In the genomic region with DNA sequence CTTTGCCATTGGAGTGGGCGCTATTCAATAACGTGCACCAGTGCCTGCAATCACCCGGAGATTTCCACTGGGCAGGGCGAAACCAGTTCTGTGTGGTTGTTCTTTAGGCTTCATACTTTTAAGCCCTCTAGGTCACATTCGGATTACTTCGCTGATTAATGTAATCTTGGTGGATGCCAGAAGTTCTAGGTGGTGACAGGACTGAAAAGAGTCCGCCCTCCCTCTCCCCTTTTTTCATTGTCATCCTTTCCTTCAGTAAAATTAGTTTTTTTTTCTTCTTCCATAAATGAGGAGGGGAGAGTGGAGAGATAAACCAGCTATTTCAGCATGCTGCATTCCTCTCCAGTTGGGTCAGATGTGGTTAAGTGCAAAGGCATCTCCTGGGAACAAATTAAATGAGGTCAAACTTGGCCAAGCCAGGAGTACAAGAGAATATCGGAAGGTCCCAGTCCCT, we compare ENCODE assay signal across 10 cellular contexts. TPM values are rescaled to one million over a fixed set of nuclear protein-coding genes. Genes with fewer than 3 reads are reported as not detected.
DNase-seq lines count a peak whose midpoint lies in the region; ATAC-seq and TF ChIP-seq lines count a peak whose summit lies in the region.
"Had no signal": no experiment of that assay in that cellular context is flagged by ENCODE, and none has a peak within 500 bp of the region (broad histone marks: within the 10 kb centered on the region; RNA-seq: fewer than 3 reads in every experiment).

No MANE protein-coding gene starts in this region.

- H3K9me3 ChIP-seq in right atrium auricular region (no peaks in the 10 kb centered on the region), gastrocnemius medialis (no peaks in the 10 kb centered on the region)

- H3K27ac ChIP-seq in right atrium auricular region = no peak overlapping the region
- no peak overlapping the region for H3K27ac ChIP-seq in gastrocnemius medialis

- no peak for TF ChIP-seq CTCF in right atrium auricular region (IDR thresholded peaks at IDR 0.05)
- TF ChIP-seq CTCF in gastrocnemius medialis (IDR thresholded peaks at IDR 0.05 in 4 of 5, conservative IDR thresholded peaks at IDR 0.05 in 1 of 5) = no peak

- DNase-seq in GM04504 (ENCODE audit: low read depth) (peak; percentile 84), amniotic epithelial cell (ENCODE audit: low read depth) (peak; percentile 99), right atrium auricular region (ENCODE audit: low spot score) (no peak), gastrocnemius medialis (no peak), NCI-H1048 (lab: John Stamatoyannopoulos, UW) (no peak)
- DNase-seq: cerebellar nuclear complex had no signal

- in situ Hi-C loops in gastrocnemius medialis (cut with MboI; ENCODE audit: low sequenced_read_pairs in 4 of 4) = no loop called here

- TF ChIP-seq POLR2A in gastrocnemius medialis (IDR thresholded peaks at IDR 0.05) = no peak

- peak overlapping the region; percentile 15 to 47 for H3K4me3 ChIP-seq in right atrium auricular region
- H3K4me3 ChIP-seq in gastrocnemius medialis = peak overlapping the region; percentile 39 to 69 (median 44)

- ATAC-seq in gastrocnemius medialis = no peak
- ATAC-seq in GM19455 (IDR thresholded peaks at IDR 0.05; ENCODE audit: unreplicated experiment) = no peak
- no peak for ATAC-seq in HG03469 (IDR thresholded peaks at IDR 0.05; ENCODE audit: unreplicated experiment)
- ATAC-seq in HG03520 (IDR thresholded peaks at IDR 0.05; ENCODE audit: unreplicated experiment) = no peak

- no peaks in the 10 kb centered on the region for H3K27me3 ChIP-seq in right atrium auricular region
- no peaks in the 10 kb centered on the region for H3K27me3 ChIP-seq in gastrocnemius medialis

- H3K4me1 ChIP-seq in right atrium auricular region = peaks cover 0 to 21% of the 10 kb centered on the region in 2 donors
- peaks cover 0 to 9% of the 10 kb centered on the region in 2 donors for H3K4me1 ChIP-seq in gastrocnemius medialis

- H3K36me3 ChIP-seq in right atrium auricular region (no peaks in the 10 kb centered on the region), gastrocnemius medialis (no peaks in the 10 kb centered on the region)

- intact Hi-C loops in gastrocnemius medialis (cut with DNase I; ENCODE audit: low total_unique reads) = no loop called here

RNA-seq across cellular contexts. Expression of a gene that starts 2.3 kb away (rescaled TPM):
- total RNA-seq in right atrium auricular region (not detected), gastrocnemius medialis (under 1 TPM in 2 of 4 donors, not detected in 2; 0.26 to 0.51 TPM)
- total RNA-seq: osteocyte had no signal

Comparison
In these comparisons a context has a peak if more than half of its experiments do, and no peak if none do; other contexts are left out.
1. DNase-seq: peak in GM04504 (single experiment) and amniotic epithelial cell (single experiment); none in right atrium auricular region (single experiment), gastrocnemius medialis (0 of 2) and NCI-H1048 (single experiment).